ENCODE assay signal across 9 cellular contexts in the genomic region with DNA sequence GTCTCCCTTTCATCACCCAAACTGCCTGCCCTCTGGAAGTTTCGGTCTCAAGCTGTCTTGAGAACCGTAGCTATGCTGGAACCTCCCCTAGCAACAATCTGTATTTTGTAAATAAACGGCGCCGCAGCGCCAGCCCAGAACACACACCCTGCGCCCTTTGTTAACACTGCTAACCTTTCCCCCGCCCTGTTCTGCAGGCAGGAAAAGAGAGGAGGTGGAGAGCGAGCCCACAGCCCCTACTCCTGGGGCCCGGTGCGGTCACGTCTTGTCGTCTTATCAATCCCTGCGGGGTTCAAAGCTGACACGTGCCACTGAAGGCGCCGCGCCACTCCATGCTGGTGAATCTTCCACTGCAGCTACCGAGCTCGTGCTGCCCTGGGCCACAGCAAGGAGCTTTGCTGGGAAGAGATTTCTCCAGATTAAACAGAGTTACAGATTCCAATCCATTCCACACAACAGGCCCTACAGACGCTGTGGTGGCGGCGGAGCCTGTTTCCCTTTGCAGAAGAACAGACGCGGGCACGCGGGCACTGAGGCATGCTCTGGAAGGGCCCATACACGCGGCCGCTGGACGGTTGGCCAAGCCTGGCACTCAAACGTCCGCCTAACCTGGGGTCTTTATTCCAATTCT. TPM values are rescaled to one million over a fixed set of nuclear protein-coding genes. Genes with fewer than 3 reads are reported as not detected.
A peak's percentile ranks its signal among the peaks of the same experiment; 100 is the strongest.
DNase-seq lines count a peak whose midpoint lies in the region; ATAC-seq, FAIRE-seq and TF ChIP-seq lines count a peak whose summit lies in the region.
"Had no signal": no experiment of that assay in that cellular context is flagged by ENCODE, and none has a peak within 500 bp of the region (broad histone marks: within the 10 kb centered on the region; RNA-seq: fewer than 3 reads in every experiment).

No MANE protein-coding gene starts in this region.

- 0 out of 4 replicates have a peak overlapping the region, but pooled peaks of 1 of the 2 experiments have one; percentile 28 for H3K9ac ChIP-seq in K562 (ENCODE audit: insufficient read depth in 1 of 2, low read depth in 2 of 2, low read length in 2 of 2)

- peaks cover 18% of the 10 kb centered on the region for H4K20me1 ChIP-seq in K562 (replicated peaks; ENCODE audit: control insufficient read depth, insufficient read depth, low read length)

- H3K4me3 ChIP-seq in AG10803 (ENCODE audit: low read length) (no peak overlapping the region), K562 (no peak overlapping the region)

- ATAC-seq in K562, result peak; percentile 36
- ATAC-seq in memory B cell (ENCODE audit: low read depth), result peak; percentile 38
- no peak for ATAC-seq in GM19023 (IDR thresholded peaks at IDR 0.05; ENCODE audit: unreplicated experiment)

- in situ Hi-C loops in K562 (cut with MboI), result loop anchor here (10.0 kb wide), 1 partner anchor 86 kb away; no protein-coding TSS in a partner anchor

- H3K27ac Mint-ChIP-seq in memory B cell, result no peak overlapping the region
- H3K27ac Mint-ChIP-seq: T-helper 1 cell treated with Interleukin-12 subunit alpha and Interleukin-12 subunit beta and Interleukin-4 antibody, amounts not matched to agents 30 μg/mL and 1 μg/mL, for 36 hours had no signal

- no peaks in the 10 kb centered on the region for H3K36me3 Mint-ChIP-seq in memory B cell

- 12% methylated on average over 33 of the region's 33 CpGs for WGBS in K562 (ENCODE audit: insufficient coverage, low coverage, missing lambda C conversion rate)

- no peak for TF ChIP-seq EP300 in K562 (IDR thresholded peaks at IDR 0.05; ENCODE audit: low read length)

- intact Hi-C loops in K562 (cut with micrococcal nuclease), result no loop called here

- no peak overlapping the region for H3K27ac ChIP-seq in K562 (ENCODE audit: extremely low read depth, low read depth, low read length)

- POLR2A ChIA-PET in K562 (lab: Yijun Ruan, JAX), result interaction anchor here (0.5 kb wide), 1 partner anchor 320 kb away, joined by 3 read pairs; no protein-coding TSS in a partner anchor

- TF ChIP-seq CTCF in AG10803 (conservative IDR thresholded peaks at IDR 0.05; ENCODE audit: low read length) (no peak), K562 (IDR thresholded peaks at IDR 0.05 in 2 of 3, conservative IDR thresholded peaks at IDR 0.05 in 1 of 3; ENCODE audit: insufficient read depth in 2 of 3, low read depth in 1 of 3, low read length in 3 of 3) (no peak; a peak in 1 of 6 replicates)

- peak; percentile 15 for DNase-seq in AG10803 (ENCODE audit: low read depth)
- peak; percentile 30 for DNase-seq in NCI-H146 treated with DMSO at 0.1 percent for 48 hours (lab: John Stamatoyannopoulos, UW; ENCODE audit: unreplicated experiment)
- peak in 3 of 4 experiments; percentile 15 to 39 (median 25) for DNase-seq in K562 (ENCODE audit: extremely low read depth in 1 of 4, low spot score in 3 of 4)
- DNase-seq in memory B cell (ENCODE audit: low spot score in 2 of 2), result no peak
- no peak for DNase-seq in superior temporal gyrus (ENCODE audit: extremely low spot score)
- DNase-seq in NCI-H2196 treated with DMSO at 0.1 percent for 48 hours (lab: John Stamatoyannopoulos, UW; ENCODE audit: unreplicated experiment), result no peak
- no peak for DNase-seq in NCI-H2029 treated with DMSO at 0.1 percent for 48 hours (lab: John Stamatoyannopoulos, UW)

- no peak for TF ChIP-seq POLR2A in K562 (conservative IDR thresholded peaks at IDR 0.05)

- H3K4me2 ChIP-seq in K562 (ENCODE audit: insufficient read depth, low read length), result no peak overlapping the region

- no peak for FAIRE-seq in K562 (lab: Jason Lieb, UNC)

- no peaks in the 10 kb centered on the region for H3K36me3 ChIP-seq in K562 (ENCODE audit: control insufficient read depth, insufficient read depth, low read length)

- CTCF ChIA-PET in K562 (lab: Yijun Ruan, JAX; ENCODE audit: low intra/inter-chr PET ratio), result no interaction called here

- no peaks in the 10 kb centered on the region for H3K9me3 ChIP-seq in K562 (replicated peaks; ENCODE audit: control insufficient read depth, insufficient read depth, low read depth, low read length)

- BruUV-seq in K562 (replicated peaks; lab: Mats Ljungman, UMichigan), result no TSS peak

- no peaks in the 10 kb centered on the region for H3K4me1 Mint-ChIP-seq in memory B cell

- peaks cover 38 to 73% of the 10 kb centered on the region in 2 experiments; a peak in 4 of 5 replicates for H3K27me3 ChIP-seq in K562 (ENCODE audit: control insufficient read depth in 2 of 2, insufficient read depth in 2 of 2, low read length in 2 of 2)

- peaks cover 18% of the 10 kb centered on the region for H3K27me3 Mint-ChIP-seq in memory B cell

- no peak overlapping the region for H2AFZ ChIP-seq in K562 (ENCODE audit: low read depth, low read length)

- H3K79me2 ChIP-seq in K562 (ENCODE audit: control insufficient read depth, insufficient read depth, low read length), result no peaks in the 10 kb centered on the region

- no peaks in the 10 kb centered on the region for H3K9me3 Mint-ChIP-seq in memory B cell
- H3K9me3 Mint-ChIP-seq: T-helper 1 cell treated with Interleukin-12 subunit alpha and Interleukin-12 subunit beta and Interleukin-4 antibody, amounts not matched to agents 30 μg/mL and 1 μg/mL, for 36 hours had no signal

- H3K4me1 ChIP-seq in K562 (replicated peaks in 1 of 2; ENCODE audit: control insufficient read depth in 2 of 2, insufficient read depth in 2 of 2, low read length in 2 of 2), result peaks cover 0 to 39% of the 10 kb centered on the region in 2 experiments; a peak in 2 of 5 replicates

- no peak for TF ChIP-seq RAD21 in K562 (CRISPR knock-in tag; conservative IDR thresholded peaks at IDR 0.05 in 1 of 2, IDR thresholded peaks at IDR 0.05 in 1 of 2)

- peaks cover 3% of the 10 kb centered on the region for H3K9me1 ChIP-seq in K562 (ENCODE audit: control insufficient read depth, insufficient read depth, low read length)

- H3K4me3 Mint-ChIP-seq in memory B cell, result no peak overlapping the region
- H3K4me3 Mint-ChIP-seq: T-helper 1 cell treated with Interleukin-12 subunit alpha and Interleukin-12 subunit beta and Interleukin-4 antibody, amounts not matched to agents 30 μg/mL and 1 μg/mL, for 36 hours had no signal

TF ChIP-seq in K562, 482 proteins besides CTCF, POLR2A, EP300 and RAD21:
- TF ChIP-seq RCOR1 (IDR thresholded peaks at IDR 0.05; ENCODE audit: borderline replicate concordance in 1 of 2, low read depth in 2 of 2, low read length in 2 of 2) (no peak), FOXJ2 (tag; IDR thresholded peaks at IDR 0.05) (peak; percentile 99), NCOA4 (IDR thresholded peaks at IDR 0.05; ENCODE audit: partially characterized antibody) (no peak), MAX (CRISPR knock-in tag; IDR thresholded peaks at IDR 0.05) (no peak), ZFX (CRISPR knock-in tag; IDR thresholded peaks at IDR 0.05) (0 out of 2 replicates have a peak, but pooled peaks have one; percentile 3), RFX1 (IDR thresholded peaks at IDR 0.05) (peak; percentile 75), ZC3H8 (IDR thresholded peaks at IDR 0.05) (no peak), BHLHE40 (IDR thresholded peaks at IDR 0.05; ENCODE audit: low read length) (peak; percentile 70)

RNA-seq across cellular contexts. Expression of gene ZDHHC11B, which starts 25.3 kb away (rescaled TPM):
- total RNA-seq in K562 (2011; cell fraction: chromatin; rRNA removed; ENCODE audit: low replicate concordance), result 0.90 TPM in 1 of 2 replicates, not detected in the other
- total RNA-seq in K562 (2011; cell fraction: nucleolus; rRNA removed), result 0.26 TPM in 1 of 2 replicates, not detected in the other
- not detected in 2 replicates for total RNA-seq in K562 (2011; cell fraction: nucleoplasm; rRNA removed)
- total RNA-seq in K562 (2014; rRNA removed) (0.12 and 0.23 TPM in 2 replicates), K562 (2014; rRNA removed; fragmentation: Illumina TruSeq; extraction: Trizol) (0.15 and 0.22 TPM in 2 replicates), K562 (2015; rRNA removed; fragmentation: Illumina TruSeq; extraction: Trizol) (0.30 TPM in 1 of 2 replicates, not detected in the other), K562 (2021) (0.16 TPM in 1 of 2 replicates, not detected in the other)
- polyA plus RNA-seq in K562 (2011; rRNA removed) (0.08 and 0.21 TPM in 2 replicates), K562 (2014; fragmentation: Illumina TruSeq; extraction: Trizol) (0.08 and 0.15 TPM in 2 replicates), K562 (2014; fragmentation: Nextera tagmentation; extraction: Ambion mirVana) (under 1 TPM in 1 of 2 experiments, not detected in 1; 0.03 TPM), K562 (2014; rRNA removed) (0.07 TPM in 1 of 2 replicates, not detected in the other)
- polyA plus RNA-seq in K562 (2011; cell fraction: cytosol; rRNA removed), result not detected in 2 replicates
- 0.46 and 1.5 TPM in 2 replicates for polyA plus RNA-seq in K562 (2011; cell fraction: nucleus; rRNA removed)
- polyA plus RNA-seq in K562 (2012), result 0.14 and 0.47 TPM in 2 replicates
- polyA minus RNA-seq in K562 (2011; rRNA and poly(A)+ RNA removed), result not detected in 2 replicates
- not detected in 2 replicates for polyA minus RNA-seq in K562 (2011; cell fraction: cytosol; rRNA and poly(A)+ RNA removed)
- 0.22 and 0.54 TPM in 2 replicates for polyA minus RNA-seq in K562 (2011; cell fraction: nucleus; rRNA and poly(A)+ RNA removed)

Comparison
In these comparisons a context has a peak if more than half of its experiments do, and no peak if none do; other contexts are left out.
1. DNase-seq: peak in AG10803 (single experiment), NCI-H146 treated with DMSO at 0.1 percent for 48 hours (single experiment) and K562 (3 of 4); none in memory B cell (0 of 2), superior temporal gyrus (single experiment), NCI-H2196 treated with DMSO at 0.1 percent for 48 hours (single experiment) and NCI-H2029 treated with DMSO at 0.1 percent for 48 hours (single experiment).